ENCODE assay signal across 13 cellular contexts in the genomic region with DNA sequence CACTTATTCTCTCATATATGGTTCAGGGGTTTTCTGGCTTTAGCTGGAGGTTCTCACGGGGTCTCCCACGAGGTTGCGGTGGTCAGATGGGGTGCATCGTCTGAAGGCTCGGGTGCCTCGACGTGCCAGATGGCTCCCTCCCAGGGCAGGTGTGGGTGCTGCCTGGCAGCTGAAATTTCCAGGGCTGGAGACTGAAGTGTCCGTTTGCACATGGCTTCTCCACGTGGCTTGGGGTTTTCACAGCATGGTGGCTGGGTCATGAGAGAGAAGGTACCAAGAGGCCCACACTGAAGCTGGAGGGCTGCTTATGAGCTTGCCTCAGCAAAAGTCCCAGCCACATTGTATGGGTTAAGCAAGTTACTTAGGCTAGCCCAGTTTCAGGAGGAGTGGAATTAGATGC.
A peak's percentile ranks its signal among the peaks of the same experiment; 100 is the strongest.
DNase-seq lines count a peak whose midpoint lies in the region; ATAC-seq lines count a peak whose summit lies in the region.
"Had no signal": no experiment of that assay in that cellular context is flagged by ENCODE, and none has a peak within 500 bp of the region (broad histone marks: within the 10 kb centered on the region; RNA-seq: fewer than 3 reads in every experiment).

No MANE protein-coding gene starts in this region.

- no peak overlapping the region for H3K27ac Mint-ChIP-seq in stimulated activated naive CD8-positive, alpha-beta T cell treated with anti-CD3 and anti-CD28 coated beads, Interleukin-15, amount 100 ng/mL, for 72 hours
- H3K27ac Mint-ChIP-seq in central memory CD8-positive, alpha-beta T cell (ENCODE audit: low read depth) = no peak overlapping the region
- H3K27ac Mint-ChIP-seq in naive B cell = no peak overlapping the region
- H3K27ac Mint-ChIP-seq: CD4-positive, alpha-beta memory T cell had no signal

- H3K36me3 Mint-ChIP-seq in central memory CD8-positive, alpha-beta T cell (ENCODE audit: insufficient read depth) = no peaks in the 10 kb centered on the region
- no peaks in the 10 kb centered on the region for H3K36me3 Mint-ChIP-seq in naive B cell
- H3K36me3 Mint-ChIP-seq: CD4-positive, alpha-beta memory T cell had no signal

- H3K4me1 Mint-ChIP-seq in stimulated activated naive CD8-positive, alpha-beta T cell treated with anti-CD3 and anti-CD28 coated beads, Interleukin-15, amount 100 ng/mL, for 72 hours = peaks cover 15% of the 10 kb centered on the region
- peaks cover 11% of the 10 kb centered on the region for H3K4me1 Mint-ChIP-seq in central memory CD8-positive, alpha-beta T cell
- H3K4me1 Mint-ChIP-seq in naive B cell = peaks cover 6 to 16% (median 12%) of the 10 kb centered on the region in 3 donors

- no peak for DNase-seq in stimulated activated naive CD8-positive, alpha-beta T cell treated with anti-CD3 and anti-CD28 coated beads, Interleukin-15, amount 100 ng/mL, for 72 hours
- DNase-seq in stimulated activated naive CD8-positive, alpha-beta T cell treated with anti-CD3 and anti-CD28 coated beads, Interleukin-15, Interleukin-2, amounts not matched to agents 100 U/mL and 50 U/mL, for 24 hours = no peak
- no peak for DNase-seq in central memory CD8-positive, alpha-beta T cell (ENCODE audit: low spot score in 2 of 2)
- DNase-seq in naive B cell = no peak
- no peak for DNase-seq in epidermal melanocyte (ENCODE audit: insufficient read length, low spot score)
- no peak for DNase-seq in HUDEP-2 (lab: John Stamatoyannopoulos, UW; ENCODE audit: unreplicated experiment in 76 of 76)
- no peak for DNase-seq in NCI-H510A treated with DMSO at 0.1 percent for 48 hours (lab: John Stamatoyannopoulos, UW)
- DNase-seq: activated effector memory CD4-positive, alpha-beta T cell treated with Interleukin-2 at 50 U/mL for 16 hours; effector CD4-positive, alpha-beta T cell; NCI-H187 treated with DMSO at 0.1 percent for 48 hours; PC-9 had no signal

- H3K27me3 Mint-ChIP-seq in stimulated activated naive CD8-positive, alpha-beta T cell treated with anti-CD3 and anti-CD28 coated beads, Interleukin-15, amount 100 ng/mL, for 72 hours = peaks cover 82% of the 10 kb centered on the region
- H3K27me3 Mint-ChIP-seq in central memory CD8-positive, alpha-beta T cell = peaks cover 71% of the 10 kb centered on the region
- peaks cover 37 to 74% (median 64%) of the 10 kb centered on the region in 3 donors for H3K27me3 Mint-ChIP-seq in naive B cell

- H3K4me3 Mint-ChIP-seq in stimulated activated naive CD8-positive, alpha-beta T cell treated with anti-CD3 and anti-CD28 coated beads, Interleukin-15, amount 100 ng/mL, for 72 hours = peak overlapping the region; percentile 83 to 88
- H3K4me3 Mint-ChIP-seq in central memory CD8-positive, alpha-beta T cell = peak overlapping the region; percentile 56
- peak overlapping the region in 6 of 8 donors; percentile 5 to 63 (median 53) for H3K4me3 Mint-ChIP-seq in naive B cell

- H3K9me3 Mint-ChIP-seq in stimulated activated naive CD8-positive, alpha-beta T cell treated with anti-CD3 and anti-CD28 coated beads, Interleukin-15, amount 100 ng/mL, for 72 hours = no peaks in the 10 kb centered on the region
- H3K9me3 Mint-ChIP-seq in central memory CD8-positive, alpha-beta T cell = no peaks in the 10 kb centered on the region
- peaks cover 0 to 7% (median 2%) of the 10 kb centered on the region in 7 donors for H3K9me3 Mint-ChIP-seq in naive B cell
- H3K9me3 Mint-ChIP-seq: CD4-positive, alpha-beta memory T cell had no signal

- no peak for ATAC-seq in stimulated activated naive CD8-positive, alpha-beta T cell treated with anti-CD3 and anti-CD28 coated beads, Interleukin-15, amount 100 ng/mL, for 72 hours
- ATAC-seq in stimulated activated naive CD8-positive, alpha-beta T cell treated with anti-CD3 and anti-CD28 coated beads, Interleukin-15, Interleukin-2, amounts not matched to agents 100 U/mL and 50 U/mL, for 24 hours = no peak
- no peak for ATAC-seq in central memory CD8-positive, alpha-beta T cell (replicated peaks; ENCODE audit: extremely low read depth, poor library complexity, severe bottlenecking)
- ATAC-seq in naive B cell (ENCODE audit: low read depth in 2 of 2) = no peak
- no peak for ATAC-seq in HG03565 (IDR thresholded peaks at IDR 0.05; ENCODE audit: unreplicated experiment)
